In the genomic region with DNA sequence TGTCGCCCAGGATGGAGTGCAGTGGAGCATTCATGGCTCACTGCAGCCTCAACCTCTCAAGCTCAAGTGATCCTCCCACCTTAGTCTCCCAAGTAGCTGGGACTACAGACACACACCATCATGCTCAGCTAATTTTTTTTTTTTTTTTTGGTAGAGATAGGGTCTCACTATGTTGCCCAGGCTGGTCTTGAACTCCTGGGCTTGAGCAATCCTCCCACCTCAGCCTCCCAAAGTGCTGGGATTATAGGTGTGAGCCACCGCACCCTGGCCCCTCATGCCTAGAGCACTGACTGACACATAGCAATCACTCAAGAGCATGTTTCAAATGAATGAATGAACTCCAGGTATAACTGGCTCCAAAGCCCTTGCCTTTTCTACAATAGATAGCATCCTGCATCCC, we compare ENCODE assay signal across 8 cellular contexts. TPM values are rescaled to one million over a fixed set of nuclear protein-coding genes. Genes with fewer than 3 reads are reported as not detected.
A peak's percentile ranks its signal among the peaks of the same experiment; 100 is the strongest.
DNase-seq lines count a peak whose midpoint lies in the region; ATAC-seq, FAIRE-seq and TF ChIP-seq lines count a peak whose summit lies in the region.
"Not testable (repeated sequence)": the region's sequence is repeated elsewhere in the genome, so short reads cannot be mapped to it uniquely, and the experiment has no call there.

No MANE protein-coding gene starts in this region.

- not testable (repeated sequence) for TF ChIP-seq CTCF in C4-2B (conservative IDR thresholded peaks at IDR 0.05); IMR-90 (conservative IDR thresholded peaks at IDR 0.05; ENCODE audit: low read depth, low read length); astrocyte (IDR thresholded peaks at IDR 0.05; ENCODE audit: insufficient read depth, low read depth, low read length); esophagus squamous epithelium (IDR thresholded peaks at IDR 0.05); psoas muscle (IDR thresholded peaks at IDR 0.05); tibial nerve (IDR thresholded peaks at IDR 0.05)

- H3K4me3 ChIP-seq in IMR-90 (ENCODE audit: insufficient read depth, low read depth, low read length); astrocyte (ENCODE audit: insufficient read depth, low read depth, low read length); esophagus squamous epithelium; muscle layer of colon (ENCODE audit: low read depth in 1 of 2, low read length in 2 of 2); psoas muscle; tibial nerve: not testable (repeated sequence)

- H3K14ac ChIP-seq in IMR-90 (replicated peaks; ENCODE audit: low read depth, low read length): not testable (repeated sequence)

- no CpG with 5 or more reads among the region's 2 CpGs for WGBS in IMR-90 (ENCODE audit: extremely low coverage in 2 of 2, insufficient read length in 1 of 2), 2 experiments
- WGBS in esophagus squamous epithelium, 2 donors: 91 to 96% methylated on average over 1 to 2 of the region's 2 CpGs
- WGBS in psoas muscle, 3 donors: 94 to 98% (median 96%) methylated on average over 2 of the region's 2 CpGs
- WGBS in tibial nerve, 2 donors: 91 to 92% methylated on average over 2 of the region's 2 CpGs

- H3K27me3 ChIP-seq in IMR-90 (ENCODE audit: control insufficient read depth, insufficient read depth, low read length); astrocyte (ENCODE audit: insufficient read depth, low read length); esophagus squamous epithelium; muscle layer of colon (ENCODE audit: control insufficient read depth in 1 of 2, insufficient read depth in 2 of 2, low read length in 2 of 2); psoas muscle (ENCODE audit: insufficient read depth in 3 of 3, low read length in 2 of 3); tibial nerve: not testable (repeated sequence)

- not testable (repeated sequence) for H3K9ac ChIP-seq in IMR-90 (ENCODE audit: low read depth, low read length); astrocyte (ENCODE audit: low read length); muscle layer of colon (ENCODE audit: low read length)

- peaks cover 11 to 62% of the 10 kb centered on the region in 2 experiments; a peak in 3 of 4 replicates for H3K79me1 ChIP-seq in IMR-90 (ENCODE audit: low read depth in 1 of 2, low read length in 2 of 2)

- not testable (repeated sequence) for H3K4ac ChIP-seq in IMR-90 (ENCODE audit: low read depth, low read length)

- ATAC-seq in IMR-90 (ENCODE audit: low read depth); psoas muscle: not testable (repeated sequence)

- H3K9me3 Mint-ChIP-seq in activated CD4-positive, alpha-beta T cell treated with anti-CD3 and anti-CD28 coated beads, Interleukin-2, amount 10 ng/mL, durations not matched to agents 24 days and 14 days; astrocyte (ENCODE audit: unreplicated experiment): not testable (repeated sequence)

- TF ChIP-seq POLR2A in IMR-90 (IDR thresholded peaks at IDR 0.05; ENCODE audit: low read depth, low read length); esophagus squamous epithelium (IDR thresholded peaks at IDR 0.05); tibial nerve (IDR thresholded peaks at IDR 0.05): not testable (repeated sequence)

- FAIRE-seq in astrocyte (lab: Jason Lieb, UNC): not testable (repeated sequence)

- H3K9me1 ChIP-seq in IMR-90 (ENCODE audit: insufficient read depth, low read length): peaks cover 22% of the 10 kb centered on the region

- not testable (repeated sequence) for DNase-seq in IMR-90; activated CD4-positive, alpha-beta T cell treated with anti-CD3 and anti-CD28 coated beads, Interleukin-2, amount 10 ng/mL, durations not matched to agents 24 days and 14 days; astrocyte (ENCODE audit: low read depth); esophagus squamous epithelium (lab: John Stamatoyannopoulos, UW); psoas muscle; tibial nerve (ENCODE audit: low spot score in 2 of 2)

- H3K27ac Mint-ChIP-seq in activated CD4-positive, alpha-beta T cell treated with anti-CD3 and anti-CD28 coated beads, Interleukin-2, amount 10 ng/mL, durations not matched to agents 24 days and 14 days: peak overlapping the region; percentile 98
- peak overlapping the region; percentile 72 for H3K27ac Mint-ChIP-seq in astrocyte (ENCODE audit: unreplicated experiment)

- not testable (repeated sequence) for H4K20me1 ChIP-seq in IMR-90 (ENCODE audit: insufficient read depth, low read length); astrocyte (ENCODE audit: insufficient read depth, low read length)

- not testable (repeated sequence) for H4K5ac ChIP-seq in IMR-90 (ENCODE audit: low read depth, low read length)

- TF ChIP-seq RAD21 in IMR-90 (IDR thresholded peaks at IDR 0.05; ENCODE audit: low read length): not testable (repeated sequence)

- peaks cover 22% of the 10 kb centered on the region for H3K79me2 ChIP-seq in astrocyte (ENCODE audit: insufficient read depth, low read length)

- H3K4me1 ChIP-seq in IMR-90 (ENCODE audit: control insufficient read depth, insufficient read depth, low read length) (peaks cover 31% of the 10 kb centered on the region), astrocyte (ENCODE audit: insufficient read depth, low read length) (peaks cover 61% of the 10 kb centered on the region), esophagus squamous epithelium (peaks cover 66 to 86% (median 71%) of the 10 kb centered on the region in 3 donors), muscle layer of colon (ENCODE audit: insufficient read depth, low read length) (peaks cover 64% of the 10 kb centered on the region), psoas muscle (peaks cover 58% of the 10 kb centered on the region), tibial nerve (peaks cover 3 to 82% (median 67%) of the 10 kb centered on the region in 4 donors)

- not testable (repeated sequence) for H3K4me2 ChIP-seq in IMR-90 (ENCODE audit: low read depth, low read length); astrocyte (ENCODE audit: low read length)

- not testable (repeated sequence) for H2AK9ac ChIP-seq in IMR-90 (replicated peaks; ENCODE audit: low read depth, low read length, poor library complexity)

- H2BK120ac ChIP-seq in IMR-90 (ENCODE audit: low read depth, low read length): not testable (repeated sequence)

- H3K23ac ChIP-seq in IMR-90 (ENCODE audit: low read depth, low read length): not testable (repeated sequence)

- not testable (repeated sequence) for H3K36me3 ChIP-seq in IMR-90 (ENCODE audit: control insufficient read depth, insufficient read depth, low read length); astrocyte (ENCODE audit: insufficient read depth, low read length); esophagus squamous epithelium; muscle layer of colon (ENCODE audit: insufficient read depth, low read length); psoas muscle (ENCODE audit: insufficient read depth in 1 of 2, low read depth in 1 of 2); tibial nerve

- in situ Hi-C loops in IMR-90 (cut with MboI; ENCODE audit: low sequenced_read_pairs): loop anchor here (5.0 kb wide), 1 partner anchor 128 kb away; no protein-coding TSS in a partner anchor

- H2AFZ ChIP-seq in IMR-90 (replicated peaks; ENCODE audit: low read length, poor library complexity); astrocyte (ENCODE audit: low read depth, low read length): not testable (repeated sequence)

- not testable (repeated sequence) for H2BK15ac ChIP-seq in IMR-90 (ENCODE audit: low read depth, low read length)

- CTCF ChIA-PET in IMR-90 (lab: Yijun Ruan, JAX): not testable (repeated sequence)

- H3K27ac ChIP-seq in C4-2B (peak overlapping the region; percentile 75; the same call in 1 of the 2 replicates), esophagus squamous epithelium (peak overlapping the region in 3 of 4 donors; percentile 93 to 100 (median 95)), muscle layer of colon (ENCODE audit: low read depth, low read length) (peak overlapping the region; percentile 3), psoas muscle (peak overlapping the region; percentile 99), tibial nerve (peak overlapping the region in 3 of 4 donors; percentile 96 to 98 (median 98))
- H3K27ac ChIP-seq in IMR-90 (ENCODE audit: insufficient read depth, low read length); astrocyte (ENCODE audit: low read depth, low read length): not testable (repeated sequence)

- not testable (repeated sequence) for H2BK20ac ChIP-seq in IMR-90 (ENCODE audit: low read depth, low read length)

- H3K18ac ChIP-seq in IMR-90 (ENCODE audit: low read depth, low read length): not testable (repeated sequence)

- dilution Hi-C loops in IMR-90 (cut with HindIII; ENCODE audit: low sequenced_read_pairs, unreplicated experiment): not testable (repeated sequence)

- H3K9me3 ChIP-seq in IMR-90 (ENCODE audit: control insufficient read depth, insufficient read depth, low read length); astrocyte (ENCODE audit: insufficient read depth, low read depth, low read length); esophagus squamous epithelium; muscle layer of colon (ENCODE audit: low read length); psoas muscle; tibial nerve: not testable (repeated sequence)

- H3K36me3 Mint-ChIP-seq in activated CD4-positive, alpha-beta T cell treated with anti-CD3 and anti-CD28 coated beads, Interleukin-2, amount 10 ng/mL, durations not matched to agents 24 days and 14 days (ENCODE audit: low read depth); astrocyte (ENCODE audit: low read depth, unreplicated experiment): not testable (repeated sequence)

- H3K56ac ChIP-seq in IMR-90 (ENCODE audit: extremely low read depth, insufficient read depth, low read length): not testable (repeated sequence)

- H2AK5ac ChIP-seq in IMR-90 (ENCODE audit: low read depth, low read length): peak overlapping the region; percentile 25; the same call in 1 of the 2 replicates

- not testable (repeated sequence) for BruUV-seq in IMR-90 (replicated peaks; lab: Mats Ljungman, UMichigan)

- H3K27me3 Mint-ChIP-seq in activated CD4-positive, alpha-beta T cell treated with anti-CD3 and anti-CD28 coated beads, Interleukin-2, amount 10 ng/mL, durations not matched to agents 24 days and 14 days: peaks cover 14% of the 10 kb centered on the region
- H3K27me3 Mint-ChIP-seq in astrocyte (ENCODE audit: low read depth, unreplicated experiment): not testable (repeated sequence)

- intact Hi-C loops in IMR-90 (cut with micrococcal nuclease); esophagus squamous epithelium (cut with DNase I); psoas muscle (cut with DNase I): not testable (repeated sequence)
- intact Hi-C loops in activated CD4-positive, alpha-beta T cell treated with anti-CD3 and anti-CD28 coated beads, Interleukin-2, amount 10 ng/mL, durations not matched to agents 24 days and 14 days (cut with micrococcal nuclease): loop anchor here (10.0 kb wide), 1 partner anchor 726 kb away; a partner anchor contains a TSS

- peaks cover 64% of the 10 kb centered on the region for H3K4me1 Mint-ChIP-seq in activated CD4-positive, alpha-beta T cell treated with anti-CD3 and anti-CD28 coated beads, Interleukin-2, amount 10 ng/mL, durations not matched to agents 24 days and 14 days
- peaks cover 45% of the 10 kb centered on the region for H3K4me1 Mint-ChIP-seq in astrocyte (ENCODE audit: low read depth, unreplicated experiment)

- not testable (repeated sequence) for H4K8ac ChIP-seq in IMR-90 (ENCODE audit: low read depth in 2 of 2, low read length in 2 of 2)

- POLR2A ChIA-PET in IMR-90 (lab: Charles Lee; ENCODE audit: unreplicated experiment): interaction anchor here (0.6 kb wide), 1 partner anchor 46 kb away, joined by 3 read pairs; no protein-coding TSS in a partner anchor

- not testable (repeated sequence) for H2BK5ac ChIP-seq in IMR-90 (ENCODE audit: low read depth, low read length, poor library complexity, severe bottlenecking)

- not testable (repeated sequence) for TF ChIP-seq EP300 in tibial nerve (IDR thresholded peaks at IDR 0.05)

- not testable (repeated sequence) for H4K91ac ChIP-seq in IMR-90 (ENCODE audit: insufficient read depth, low read depth, low read length)

- H3K4me3 Mint-ChIP-seq in activated CD4-positive, alpha-beta T cell treated with anti-CD3 and anti-CD28 coated beads, Interleukin-2, amount 10 ng/mL, durations not matched to agents 24 days and 14 days: not testable (repeated sequence)
- peak overlapping the region; percentile 14 for H3K4me3 Mint-ChIP-seq in astrocyte (ENCODE audit: unreplicated experiment)

RNA-seq across cellular contexts. Expression of a gene that starts 3.9 kb away (rescaled TPM):
- total RNA-seq in IMR-90 (2012; rRNA removed) (695 and 735 TPM in 2 replicates), astrocyte (305 and 378 TPM in 2 replicates), esophagus squamous epithelium (1,000 to 10,000 TPM in 2 of 4 donors, 100 to 1,000 TPM in 2; 695 to 1,250 (median 954) TPM), psoas muscle (100 to 1,000 TPM; 376 to 679 (median 425) TPM), tibial nerve (1,000 to 10,000 TPM; 1,417 to 3,061 (median 2,562) TPM)
- polyA plus RNA-seq in IMR-90 (2012; rRNA removed) (80.7 and 95.1 TPM in 2 replicates), psoas muscle (100 to 1,000 TPM in 2 of 3 donors, 10 to 100 TPM in 1; 93.5 to 227 (median 206) TPM)
- 22.8 and 36.6 TPM in 2 replicates for polyA plus RNA-seq in IMR-90 (2012; cell fraction: cytosol; rRNA removed)
- 45.0 and 186 TPM in 2 replicates for polyA plus RNA-seq in IMR-90 (2012; cell fraction: nucleus; rRNA removed; ENCODE audit: low replicate concordance)
- total RNA-seq in activated CD4-positive, alpha-beta T cell treated with anti-CD3 and anti-CD28 coated beads, Interleukin-2, amount 10 ng/mL, durations not matched to agents 24 days and 14 days: 88.8 and 91.5 TPM in 2 replicates

RNA-seq across cellular contexts. Expression of a gene that starts 23.2 kb away (rescaled TPM):
- 1,598 and 1,857 TPM in 2 replicates for total RNA-seq in IMR-90 (2012; rRNA removed)
- 1,684 and 1,697 TPM in 2 replicates for polyA plus RNA-seq in IMR-90 (2012; rRNA removed)
- polyA plus RNA-seq in IMR-90 (2012; cell fraction: cytosol; rRNA removed): 1,447 and 1,704 TPM in 2 replicates
- 506 and 710 TPM in 2 replicates for polyA plus RNA-seq in IMR-90 (2012; cell fraction: nucleus; rRNA removed; ENCODE audit: low replicate concordance)
- 1,271 and 1,309 TPM in 2 replicates for total RNA-seq in activated CD4-positive, alpha-beta T cell treated with anti-CD3 and anti-CD28 coated beads, Interleukin-2, amount 10 ng/mL, durations not matched to agents 24 days and 14 days
- total RNA-seq in astrocyte: 1,185 and 1,298 TPM in 2 replicates
- 1,000 to 10,000 TPM; 1,144 to 2,095 (median 1,685) TPM for total RNA-seq in esophagus squamous epithelium
- 1,000 to 10,000 TPM; 1,137 to 1,954 (median 1,509) TPM for total RNA-seq in psoas muscle
- polyA plus RNA-seq in psoas muscle: 1,000 to 10,000 TPM; 1,687 to 2,356 (median 2,243) TPM
- 1,000 to 10,000 TPM; 1,003 to 1,250 (median 1,110) TPM for total RNA-seq in tibial nerve

RNA-seq across cellular contexts. Expression of a gene that starts 40.8 kb away (rescaled TPM):
- total RNA-seq in IMR-90 (2012; rRNA removed): 3.3 and 4.3 TPM in 2 replicates
- polyA plus RNA-seq in IMR-90 (2012; rRNA removed): 10.1 TPM in 2 replicates
- 8.4 and 9.3 TPM in 2 replicates for polyA plus RNA-seq in IMR-90 (2012; cell fraction: cytosol; rRNA removed)
- 42.6 and 48.7 TPM in 2 replicates for polyA plus RNA-seq in IMR-90 (2012; cell fraction: nucleus; rRNA removed; ENCODE audit: low replicate concordance)
- total RNA-seq in activated CD4-positive, alpha-beta T cell treated with anti-CD3 and anti-CD28 coated beads, Interleukin-2, amount 10 ng/mL, durations not matched to agents 24 days and 14 days: 45.3 and 50.9 TPM in 2 replicates
- 16.8 and 18.3 TPM in 2 replicates for total RNA-seq in astrocyte
- total RNA-seq in esophagus squamous epithelium: 10 to 100 TPM in 1 of 4 donors, 1 to 10 TPM in 3; 5.0 to 12.7 (median 8.0) TPM
- total RNA-seq in psoas muscle: 10 to 100 TPM; 14.3 to 23.7 (median 19.6) TPM
- polyA plus RNA-seq in psoas muscle: 10 to 100 TPM; 12.1 to 15.5 (median 12.7) TPM
- total RNA-seq in tibial nerve: 10 to 100 TPM in 3 of 4 donors, 1 to 10 TPM in 1; 8.3 to 18.8 (median 14.2) TPM

RNA-seq across cellular contexts. Expression of a gene that starts 51.2 kb away (rescaled TPM):
- total RNA-seq in IMR-90 (2012; rRNA removed) (126 and 136 TPM in 2 replicates), astrocyte (123 and 136 TPM in 2 replicates), esophagus squamous epithelium (100 to 1,000 TPM; 103 to 132 (median 111) TPM), psoas muscle (10 to 100 TPM; 20.0 to 32.5 (median 28.6) TPM), tibial nerve (10 to 100 TPM; 79.5 to 95.3 (median 88.8) TPM)
- polyA plus RNA-seq in IMR-90 (2012; rRNA removed) (28.0 and 34.8 TPM in 2 replicates), psoas muscle (10 to 100 TPM; 18.4 to 27.1 (median 26.9) TPM)
- polyA plus RNA-seq in IMR-90 (2012; cell fraction: cytosol; rRNA removed): 14.4 and 18.0 TPM in 2 replicates
- 35.6 and 60.7 TPM in 2 replicates for polyA plus RNA-seq in IMR-90 (2012; cell fraction: nucleus; rRNA removed; ENCODE audit: low replicate concordance)
- 219 and 220 TPM in 2 replicates for total RNA-seq in activated CD4-positive, alpha-beta T cell treated with anti-CD3 and anti-CD28 coated beads, Interleukin-2, amount 10 ng/mL, durations not matched to agents 24 days and 14 days
